Comparison of ENCODE assay signal across 11 cellular contexts in the genomic region with DNA sequence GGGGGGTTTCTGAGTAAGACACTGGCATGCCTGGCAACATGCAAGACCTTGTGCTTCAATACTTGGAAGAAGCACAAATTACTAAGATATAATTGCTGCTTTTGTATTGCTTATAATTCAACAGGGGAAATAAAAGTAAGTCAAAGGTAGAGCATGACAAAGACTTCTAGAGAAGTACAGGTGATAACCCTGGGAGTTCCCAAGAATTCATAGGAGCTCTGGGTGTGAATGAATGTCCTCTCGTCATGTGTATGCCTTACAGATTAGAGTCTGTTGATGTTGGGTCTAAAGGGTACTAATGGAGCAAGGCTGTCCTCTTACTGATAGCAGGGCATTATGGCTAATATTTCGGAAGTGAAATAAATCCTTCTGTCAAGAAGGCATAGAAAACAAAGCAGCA.
"Had no signal": no experiment of that assay in that cellular context is flagged by ENCODE, and none has a peak within 500 bp of the region (broad histone marks: within the 10 kb centered on the region; RNA-seq: fewer than 3 reads in every experiment).

No MANE protein-coding gene starts in this region.

- H3K9ac ChIP-seq: GM23248 had no signal

- FAIRE-seq: H1, H54 had no signal

- H3K9me3 ChIP-seq: HAP-1 had no signal

- H3K4me3 ChIP-seq: GM23248, GM23338, HAP-1 had no signal

- H3K27ac Mint-ChIP-seq: GM23338, H9, HFFc6 had no signal

- H3K36me3 ChIP-seq: HAP-1 had no signal

- H3K27ac ChIP-seq: GM23248 had no signal

- H3K4me1 Mint-ChIP-seq: GM23338 had no signal

- ATAC-seq: GM23338, HCT116 had no signal

- DNase-seq: GM23248, GOT3, H7, H9, HCEC 1CT, HFFc6 had no signal

- H3K4me3 Mint-ChIP-seq: GM23338, H9, HFFc6 had no signal

- H3K4me1 ChIP-seq: HAP-1 had no signal
